23 cellular contexts compared by ENCODE assay signal in the genomic region with DNA sequence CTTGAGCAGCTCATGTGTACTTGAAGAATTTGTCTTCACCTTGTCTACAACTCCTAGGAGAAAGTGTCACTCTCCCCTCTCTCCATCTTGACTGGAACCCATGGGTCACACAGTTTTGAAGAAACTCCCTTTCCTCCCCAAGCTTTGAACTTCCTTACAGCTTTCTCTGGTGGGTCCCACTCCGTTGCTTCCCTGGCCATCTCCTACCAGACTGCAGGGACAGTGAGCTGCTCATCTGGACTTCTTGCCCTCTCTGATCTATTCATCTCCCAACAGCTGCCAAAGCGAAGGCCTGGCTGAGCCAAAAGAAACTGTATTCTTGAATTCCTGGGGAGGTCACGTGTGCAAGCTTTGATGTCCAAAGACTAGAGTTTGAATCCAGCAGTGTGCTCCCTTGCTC. TPM values are rescaled to one million over a fixed set of nuclear protein-coding genes. Genes with fewer than 3 reads are reported as not detected.
DNase-seq lines count a peak whose midpoint lies in the region; ATAC-seq and TF ChIP-seq lines count a peak whose summit lies in the region.
"Had no signal": no experiment of that assay in that cellular context is flagged by ENCODE, and none has a peak within 500 bp of the region (broad histone marks: within the 10 kb centered on the region; RNA-seq: fewer than 3 reads in every experiment).

No MANE protein-coding gene starts in this region.

- H3K27me3 ChIP-seq in neural progenitor cell (no peaks in the 10 kb centered on the region), endodermal cell (ENCODE audit: control insufficient read depth, insufficient read depth, low read length, poor library complexity, severe bottlenecking) (peaks cover 6% of the 10 kb centered on the region)
- H3K27me3 ChIP-seq: BLaER1 treated with 17β-estradiol and CSF1 and Interleukin-3, amounts not matched to agents 10 nM and 100 nM had no signal

- no peak overlapping the region for H3K4me3 ChIP-seq in coronary artery
- H3K4me3 ChIP-seq in neural progenitor cell = no peak overlapping the region
- no peak overlapping the region for H3K4me3 ChIP-seq in endodermal cell (ENCODE audit: low read length)
- H3K4me3 ChIP-seq: A549; BLaER1 treated with 17β-estradiol and CSF1 and Interleukin-3, amounts not matched to agents 10 nM and 100 nM; GM23338 had no signal

- H3K9ac ChIP-seq in neural progenitor cell (no peak overlapping the region), endodermal cell (ENCODE audit: extremely low read depth, low read length, poor library complexity, severe bottlenecking) (no peak overlapping the region)
- H3K9ac ChIP-seq: BLaER1 treated with 17β-estradiol and CSF1 and Interleukin-3, amounts not matched to agents 10 nM and 100 nM had no signal

- H3K9me3 Mint-ChIP-seq in activated CD8-positive, alpha-beta memory T cell treated with anti-CD3 and anti-CD28 coated beads, Interleukin-2, amount 10 ng/mL, durations not matched to agents 7 days and 5 days (ENCODE audit: low read depth) = no peaks in the 10 kb centered on the region
- H3K9me3 Mint-ChIP-seq in neural progenitor cell = no peaks in the 10 kb centered on the region
- H3K9me3 Mint-ChIP-seq in endodermal cell = no peaks in the 10 kb centered on the region
- H3K9me3 Mint-ChIP-seq: CD4-positive, alpha-beta T cell; GM23338; H9 had no signal

- H3K79me2 ChIP-seq in neural progenitor cell (ENCODE audit: low read depth) = no peaks in the 10 kb centered on the region

- H3K27ac ChIP-seq in coronary artery (no peak overlapping the region), neural progenitor cell (no peak overlapping the region), endodermal cell (ENCODE audit: low read depth, low read length) (no peak overlapping the region)
- H3K27ac ChIP-seq: A549; BLaER1 treated with 17β-estradiol and CSF1 and Interleukin-3, amounts not matched to agents 10 nM and 100 nM had no signal

- peaks cover 8% of the 10 kb centered on the region for H3K27me3 Mint-ChIP-seq in activated CD8-positive, alpha-beta memory T cell treated with anti-CD3 and anti-CD28 coated beads, Interleukin-2, amount 10 ng/mL, durations not matched to agents 7 days and 5 days
- H3K27me3 Mint-ChIP-seq in neural progenitor cell (ENCODE audit: insufficient read depth, low read depth) (peaks cover 10% of the 10 kb centered on the region), endodermal cell (ENCODE audit: insufficient read depth) (peaks cover 22% of the 10 kb centered on the region)

- H3K27ac Mint-ChIP-seq in activated CD8-positive, alpha-beta memory T cell treated with anti-CD3 and anti-CD28 coated beads, Interleukin-2, amount 10 ng/mL, durations not matched to agents 7 days and 5 days = no peak overlapping the region
- H3K27ac Mint-ChIP-seq in neural progenitor cell = no peak overlapping the region
- no peak overlapping the region for H3K27ac Mint-ChIP-seq in endodermal cell
- H3K27ac Mint-ChIP-seq: CD14-positive monocyte; CD4-positive, alpha-beta T cell; CD8-positive, alpha-beta memory T cell; GM23338; H9 had no signal

- no peaks in the 10 kb centered on the region for H3K36me3 Mint-ChIP-seq in activated CD8-positive, alpha-beta memory T cell treated with anti-CD3 and anti-CD28 coated beads, Interleukin-2, amount 10 ng/mL, durations not matched to agents 7 days and 5 days
- H3K36me3 Mint-ChIP-seq in neural progenitor cell (no peaks in the 10 kb centered on the region), endodermal cell (ENCODE audit: low read depth) (no peaks in the 10 kb centered on the region)
- H3K36me3 Mint-ChIP-seq: CD14-positive monocyte; CD8-positive, alpha-beta memory T cell had no signal

- H3K36me3 ChIP-seq in neural progenitor cell (no peaks in the 10 kb centered on the region), endodermal cell (ENCODE audit: control insufficient read depth, insufficient read depth, low read length) (no peaks in the 10 kb centered on the region)
- H3K36me3 ChIP-seq: BE2C; BLaER1 treated with 17β-estradiol and CSF1 and Interleukin-3, amounts not matched to agents 10 nM and 100 nM had no signal

- no peak overlapping the region for H2AFZ ChIP-seq in neural progenitor cell (replicated peaks)
- H2AFZ ChIP-seq: GM23338 had no signal

- no peak for ATAC-seq in activated CD8-positive, alpha-beta memory T cell treated with anti-CD3 and anti-CD28 coated beads, Interleukin-2, amount 10 ng/mL, durations not matched to agents 7 days and 5 days
- ATAC-seq: A549, GM23338, HCT116 had no signal

- H4K20me1 ChIP-seq in neural progenitor cell (ENCODE audit: low read depth) = peaks cover under 1% of the 10 kb centered on the region
- H4K20me1 ChIP-seq: BLaER1 treated with 17β-estradiol and CSF1 and Interleukin-3, amounts not matched to agents 10 nM and 100 nM had no signal

- H3F3A ChIP-seq in neural progenitor cell (ENCODE audit: low read depth) = peaks cover 15% of the 10 kb centered on the region

- no peak overlapping the region for H3K4me3 Mint-ChIP-seq in activated CD8-positive, alpha-beta memory T cell treated with anti-CD3 and anti-CD28 coated beads, Interleukin-2, amount 10 ng/mL, durations not matched to agents 7 days and 5 days
- H3K4me3 Mint-ChIP-seq in neural progenitor cell (no peak overlapping the region), endodermal cell (no peak overlapping the region)
- H3K4me3 Mint-ChIP-seq: CD14-positive monocyte; CD4-positive, alpha-beta T cell; CD8-positive, alpha-beta memory T cell; GM23338; H9 had no signal

- WGBS in endodermal cell (ENCODE audit: insufficient coverage in 1 of 2, insufficient read length in 1 of 2), 2 experiments = 93 to 95% methylated on average over 3 of the region's 3 CpGs

- H3K9me3 ChIP-seq in neural progenitor cell (ENCODE audit: low read depth) = no peaks in the 10 kb centered on the region
- H3K9me3 ChIP-seq in endodermal cell (ENCODE audit: control insufficient read depth, low read length) = no peaks in the 10 kb centered on the region
- H3K9me3 ChIP-seq: A549; BE2C; BLaER1 treated with 17β-estradiol and CSF1 and Interleukin-3, amounts not matched to agents 10 nM and 100 nM had no signal

- H3K4me1 Mint-ChIP-seq in activated CD8-positive, alpha-beta memory T cell treated with anti-CD3 and anti-CD28 coated beads, Interleukin-2, amount 10 ng/mL, durations not matched to agents 7 days and 5 days = no peaks in the 10 kb centered on the region
- H3K4me1 Mint-ChIP-seq in neural progenitor cell (no peaks in the 10 kb centered on the region), endodermal cell (peaks cover 18% of the 10 kb centered on the region)
- H3K4me1 Mint-ChIP-seq: CD8-positive, alpha-beta memory T cell had no signal

- no peak for TF ChIP-seq CTCF in coronary artery (IDR thresholded peaks at IDR 0.05)
- TF ChIP-seq CTCF in neural progenitor cell (IDR thresholded peaks at IDR 0.05) = no peak
- no peak for TF ChIP-seq CTCF in endodermal cell (conservative IDR thresholded peaks at IDR 0.05)

- DNase-seq in activated CD8-positive, alpha-beta memory T cell treated with anti-CD3 and anti-CD28 coated beads, Interleukin-2, amount 10 ng/mL, durations not matched to agents 7 days and 5 days = peak; percentile 3
- DNase-seq in activated CD8-positive, alpha-beta memory T cell treated with anti-CD3 and anti-CD28 coated beads, Interleukin-2, amount 50 U/mL, for 48 hours = no peak
- DNase-seq in coronary artery (ENCODE audit: low spot score) (peak; percentile 33), neural progenitor cell (ENCODE audit: low spot score) (no peak), iPS-NIHi11 (ENCODE audit: low spot score) (no peak), endodermal cell (no peak)
- DNase-seq in activated naive CD4-positive, alpha-beta T cell treated with Interleukin-2 at 50 U/mL for 16 hours = no peak
- DNase-seq: 8988T; ACHN; AML-193; BE2C; Calu3; CD4-positive, alpha-beta T cell; CD8-positive, alpha-beta memory T cell; DMS79 treated with DMSO at 0.1 percent for 48 hours; GF-D8; H9 had no signal

- CTCF ChIA-PET in activated CD8-positive, alpha-beta memory T cell treated with anti-CD3 and anti-CD28 coated beads, Interleukin-2, amount 10 ng/mL, durations not matched to agents 7 days and 5 days (lab: Charles Lee) = no interaction called here

- peak overlapping the region; percentile 2 for H3K4me2 ChIP-seq in neural progenitor cell
- H3K4me2 ChIP-seq: A549, GM23338 had no signal

- peaks cover 22% of the 10 kb centered on the region for H3K4me1 ChIP-seq in neural progenitor cell
- H3K4me1 ChIP-seq in endodermal cell (ENCODE audit: control insufficient read depth, insufficient read depth, low read length) = peaks cover 15% of the 10 kb centered on the region
- H3K4me1 ChIP-seq: A549, BE2C had no signal

RNA-seq across cellular contexts. Expression of a gene that starts 22.7 kb away (rescaled TPM):
- total RNA-seq in activated CD8-positive, alpha-beta memory T cell treated with anti-CD3 and anti-CD28 coated beads, Interleukin-2, amount 10 ng/mL, durations not matched to agents 7 days and 5 days = not detected
- total RNA-seq in neural progenitor cell (ENCODE audit: low replicate concordance) (0.45 TPM in 1 of 2 replicates, not detected in the other), endodermal cell (under 1 TPM; 0.20 to 0.44 TPM)
- polyA plus RNA-seq in endodermal cell (2013, experiment 1 of 2) = 5.7 TPM
- 7.0 TPM for polyA plus RNA-seq in endodermal cell (2013, experiment 2 of 2)
- total RNA-seq: Calu3; CD4-positive, alpha-beta T cell; CD8-positive, alpha-beta memory T cell; G401; GM23338 had no signal
- polyA plus RNA-seq: CD8-positive, alpha-beta memory T cell had no signal

Comparison
In these comparisons a context has a peak if more than half of its experiments do, and no peak if none do; other contexts are left out.
1. DNase-seq: peak in activated CD8-positive, alpha-beta memory T cell treated with anti-CD3 and anti-CD28 coated beads, Interleukin-2, amount 10 ng/mL, durations not matched to agents 7 days and 5 days (single experiment) and coronary artery (single experiment); none in activated CD8-positive, alpha-beta memory T cell treated with anti-CD3 and anti-CD28 coated beads, Interleukin-2, amount 50 U/mL, for 48 hours (single experiment), neural progenitor cell (single experiment), activated naive CD4-positive, alpha-beta T cell treated with Interleukin-2 at 50 U/mL for 16 hours (single experiment), iPS-NIHi11 (single experiment) and endodermal cell (single experiment).